In genomic region chr13:46595136-46595917, GRCh38 we compare ENCODE assay signal across 9 cellular contexts. TPM values are rescaled to one million over a fixed set of nuclear protein-coding genes. Genes with fewer than 3 reads are reported as not detected.
DNase-seq lines count a peak whose midpoint lies in the region; ATAC-seq, FAIRE-seq and TF ChIP-seq lines count a peak whose summit lies in the region.
"Had no signal": no experiment of that assay in that cellular context is flagged by ENCODE, and none has a peak within 500 bp of the region (broad histone marks: within the 10 kb centered on the region; RNA-seq: fewer than 3 reads in every experiment).

No MANE protein-coding gene starts in this region.

- H3K27ac ChIP-seq in pancreas: no peak overlapping the region

- no peak overlapping the region for H3K4me3 ChIP-seq in cardiac fibroblast (replicated peaks in 1 of 2; ENCODE audit: low read depth in 2 of 2, low read length in 2 of 2)
- no peak overlapping the region for H3K4me3 ChIP-seq in pancreas

- H3K27me3 ChIP-seq in pancreas: no peaks in the 10 kb centered on the region

- peaks cover 5 to 29% (median 16%) of the 10 kb centered on the region in 3 donors for H3K4me1 ChIP-seq in pancreas

- intact Hi-C loops in pancreas (cut with DNase I): no loop called here

- peak; percentile 33 for ATAC-seq in GM18517 (IDR thresholded peaks at IDR 0.05; ENCODE audit: unreplicated experiment)
- ATAC-seq in HG03175 (IDR thresholded peaks at IDR 0.05; ENCODE audit: unreplicated experiment): peak; percentile 32
- peak in 3 of 4 donors; percentile 32 to 55 (median 52) for ATAC-seq in pancreas

- H3K9me3 ChIP-seq in pancreas: no peaks in the 10 kb centered on the region

- no peak for FAIRE-seq in pancreas (lab: Jason Lieb, UNC)

- 76 to 81% methylated on average over 6 of the region's 6 CpGs for WGBS in pancreas, 2 donors

- DNase-seq in cardiac fibroblast (ENCODE audit: low read depth in 2 of 2) (peak; percentile 43 to 49), pancreas (no peak), NCI-H1436 treated with DMSO at 0.1 percent for 48 hours (lab: John Stamatoyannopoulos, UW) (no peak), inferior parietal cortex (ENCODE audit: extremely low spot score) (no peak), NCI-H345 treated with DMSO at 0.1 percent for 48 hours (lab: John Stamatoyannopoulos, UW; ENCODE audit: unreplicated experiment) (no peak)
- no peak for DNase-seq in activated CD4-positive, alpha-beta T cell treated with anti-CD3 and anti-CD28 coated beads, Interleukin-2, amount 50 U/mL, for 48 hours
- DNase-seq: hypothalamus had no signal

- no peaks in the 10 kb centered on the region for H3K36me3 ChIP-seq in pancreas

- no peak for TF ChIP-seq CTCF in cardiac fibroblast (IDR thresholded peaks at IDR 0.05; ENCODE audit: low read depth, low read length)
- TF ChIP-seq CTCF in pancreas (IDR thresholded peaks at IDR 0.05): no peak

RNA-seq across cellular contexts. Expression of gene LRCH1, which starts 42.4 kb away (rescaled TPM):
- 10 to 100 TPM in 1 of 6 donors, 1 to 10 TPM in 5; 3.0 to 10.5 (median 4.2) TPM for total RNA-seq in pancreas
- 1 to 10 TPM; 2.0 to 3.4 TPM for polyA plus RNA-seq in pancreas

Comparison
In these comparisons a context has a peak if more than half of its experiments do, and no peak if none do; other contexts are left out.
1. DNase-seq: peak in cardiac fibroblast (2 of 2); none in pancreas (0 of 6), NCI-H1436 treated with DMSO at 0.1 percent for 48 hours (single experiment), inferior parietal cortex (single experiment), NCI-H345 treated with DMSO at 0.1 percent for 48 hours (single experiment) and activated CD4-positive, alpha-beta T cell treated with anti-CD3 and anti-CD28 coated beads, Interleukin-2, amount 50 U/mL, for 48 hours (0 of 2).
2. Peak in every context shown above with its lines, with median percentiles within 50 percentile points of each other: ATAC-seq.